In genomic region chr12:121468451-121468850, GRCh38 we compare ENCODE assay signal across 11 cellular contexts.
A peak's percentile ranks its signal among the peaks of the same experiment; 100 is the strongest.
DNase-seq lines count a peak whose midpoint lies in the region; ATAC-seq lines count a peak whose summit lies in the region.
"Had no signal": no experiment of that assay in that cellular context is flagged by ENCODE, and none has a peak within 500 bp of the region (broad histone marks: within the 10 kb centered on the region; RNA-seq: fewer than 3 reads in every experiment).

No MANE protein-coding gene starts in this region.

- 43% methylated on average over 4 of the region's 4 CpGs for WGBS in mesenchymal stem cell

- no peak overlapping the region for H4K91ac ChIP-seq in mesenchymal stem cell (ENCODE audit: low read length)

- no peak overlapping the region for H3K4me3 ChIP-seq in HUES48 (ENCODE audit: low read depth, low read length)
- peak overlapping the region in 1 of 2 experiments; percentile 73 for H3K4me3 ChIP-seq in mesenchymal stem cell (ENCODE audit: insufficient read depth in 1 of 2, low read depth in 1 of 2, low read length in 2 of 2)

- no peaks in the 10 kb centered on the region; the same call in 1 of the 2 replicates for H3K27me3 ChIP-seq in HUES48 (ENCODE audit: control insufficient read depth, insufficient read depth, low read length)
- H3K27me3 ChIP-seq in mesenchymal stem cell (ENCODE audit: control insufficient read depth in 1 of 2, insufficient read depth in 1 of 2, low read length in 2 of 2), result no peaks in the 10 kb centered on the region

- H3K36me3 ChIP-seq in HUES48 (ENCODE audit: control insufficient read depth, insufficient read depth, low read length) (peaks cover 6% of the 10 kb centered on the region; the same call in 1 of the 2 replicates), mesenchymal stem cell (ENCODE audit: control insufficient read depth in 1 of 2, insufficient read depth in 2 of 2, low read depth in 1 of 2, low read length in 2 of 2) (peaks cover 0 to 5% of the 10 kb centered on the region in 2 experiments)

- H3K4ac ChIP-seq in mesenchymal stem cell (ENCODE audit: low read depth in 1 of 2, low read length in 2 of 2), result no peak overlapping the region

- no peak overlapping the region for H3K4me2 ChIP-seq in mesenchymal stem cell (ENCODE audit: low read length, poor library complexity, severe bottlenecking)

- DNase-seq in AG08396 (ENCODE audit: low spot score), result peak; percentile 44
- DNase-seq in mesenchymal stem cell, result peak; percentile 59
- no peak for DNase-seq in NCI-H2081 treated with DMSO at 0.1 percent for 48 hours (lab: John Stamatoyannopoulos, UW)
- no peak for DNase-seq in activated CD4-positive, CD25-positive, alpha-beta regulatory T cell (lab: John Stamatoyannopoulos, UW)
- no peak for DNase-seq in activated CD4-positive, CD25-positive, alpha-beta regulatory T cell treated with anti-CD3 and anti-CD28 coated beads, Interleukin-2, amount 50 U/mL, for 72 hours
- DNase-seq in NCI-H2107 (lab: John Stamatoyannopoulos, UW), result no peak
- DNase-seq: NCI-H1092, NCI-H526 treated with DMSO at 0.1 percent for 48 hours, T-helper 1 cell had no signal

- no peaks in the 10 kb centered on the region for H3K9me3 ChIP-seq in HUES48 (ENCODE audit: control insufficient read depth, insufficient read depth, low read length)
- no peaks in the 10 kb centered on the region for H3K9me3 ChIP-seq in mesenchymal stem cell (ENCODE audit: control insufficient read depth, low read length)

- no peak overlapping the region for H2BK15ac ChIP-seq in mesenchymal stem cell (ENCODE audit: low read depth, poor library complexity, severe bottlenecking)

- H3K27me3 Mint-ChIP-seq in activated T-helper 17 cell treated with anti-CD3 and anti-CD28 coated beads, Interleukin-2, amount 50 U/mL, for 72 hours, result no peaks in the 10 kb centered on the region

- H3K18ac ChIP-seq in mesenchymal stem cell (ENCODE audit: low read depth in 1 of 2, low read length in 2 of 2), result no peak overlapping the region

- H3K27ac Mint-ChIP-seq in activated T-helper 17 cell treated with anti-CD3 and anti-CD28 coated beads, Interleukin-2, amount 50 U/mL, for 72 hours, result no peak overlapping the region

- H2AFZ ChIP-seq in mesenchymal stem cell (ENCODE audit: low read depth, low read length), result no peak overlapping the region

- ATAC-seq in activated T-helper 17 cell treated with anti-CD3 and anti-CD28 coated beads, Interleukin-2, amount 50 U/mL, for 72 hours (replicated peaks), result no peak

- peak overlapping the region; percentile 26 for H3K4me3 Mint-ChIP-seq in activated T-helper 17 cell treated with anti-CD3 and anti-CD28 coated beads, Interleukin-2, amount 50 U/mL, for 72 hours

- no peaks in the 10 kb centered on the region for H3K9me3 Mint-ChIP-seq in activated T-helper 17 cell treated with anti-CD3 and anti-CD28 coated beads, Interleukin-2, amount 50 U/mL, for 72 hours

- no peak overlapping the region for H2BK5ac ChIP-seq in mesenchymal stem cell (ENCODE audit: low read depth, low read length, poor library complexity, severe bottlenecking)

- H3K4me1 Mint-ChIP-seq in activated T-helper 17 cell treated with anti-CD3 and anti-CD28 coated beads, Interleukin-2, amount 50 U/mL, for 72 hours, result peaks cover 18% of the 10 kb centered on the region

- no peak overlapping the region for H2AK5ac ChIP-seq in mesenchymal stem cell (ENCODE audit: low read length, severe bottlenecking)

- peaks cover 16% of the 10 kb centered on the region for H3K36me3 Mint-ChIP-seq in activated T-helper 17 cell treated with anti-CD3 and anti-CD28 coated beads, Interleukin-2, amount 50 U/mL, for 72 hours (ENCODE audit: low read depth)

- no peak overlapping the region for H2BK120ac ChIP-seq in mesenchymal stem cell (ENCODE audit: low read depth, low read length)

- no peak overlapping the region for H3K14ac ChIP-seq in mesenchymal stem cell (ENCODE audit: low read length in 2 of 2)

- H4K8ac ChIP-seq in mesenchymal stem cell (ENCODE audit: low read length), result peak overlapping the region; percentile 50

- H3K79me1 ChIP-seq in mesenchymal stem cell (replicated peaks; ENCODE audit: low read length, poor library complexity, severe bottlenecking), result peaks cover 16% of the 10 kb centered on the region

- no peak overlapping the region for H3K9ac ChIP-seq in HUES48 (ENCODE audit: low read depth, low read length)
- peak overlapping the region; percentile 4 for H3K9ac ChIP-seq in mesenchymal stem cell (ENCODE audit: low read length)

- H3K27ac ChIP-seq in HUES48 (ENCODE audit: low read depth, low read length) (peak overlapping the region; percentile 78), mesenchymal stem cell (ENCODE audit: low read length, poor library complexity, severe bottlenecking) (no peak overlapping the region)

- peak overlapping the region in 1 of 2 experiments; percentile 9 for H2BK12ac ChIP-seq in mesenchymal stem cell (ENCODE audit: low read length in 2 of 2)

- H3K23ac ChIP-seq in mesenchymal stem cell (ENCODE audit: low read length in 2 of 2), result no peak overlapping the region

- peaks cover 14% of the 10 kb centered on the region for H3K4me1 ChIP-seq in HUES48 (ENCODE audit: control insufficient read depth, insufficient read depth, low read length)
- peaks cover 6% of the 10 kb centered on the region for H3K4me1 ChIP-seq in mesenchymal stem cell (ENCODE audit: control insufficient read depth, insufficient read depth, low read depth, low read length)

Comparison
In these comparisons a context has a peak if more than half of its experiments do, and no peak if none do; other contexts are left out.
1. DNase-seq: peak in AG08396 (single experiment) and mesenchymal stem cell (single experiment); none in NCI-H2081 treated with DMSO at 0.1 percent for 48 hours (single experiment), activated CD4-positive, CD25-positive, alpha-beta regulatory T cell (0 of 4), activated CD4-positive, CD25-positive, alpha-beta regulatory T cell treated with anti-CD3 and anti-CD28 coated beads, Interleukin-2, amount 50 U/mL, for 72 hours (single experiment) and NCI-H2107 (single experiment).